8 cellular contexts compared by ENCODE assay signal in genomic region chr2:174335605-174336402, GRCh38. TPM values are rescaled to one million over a fixed set of nuclear protein-coding genes. Genes with fewer than 3 reads are reported as not detected.
A peak's percentile ranks its signal among the peaks of the same experiment; 100 is the strongest.
DNase-seq lines count a peak whose midpoint lies in the region; ATAC-seq and TF ChIP-seq lines count a peak whose summit lies in the region.

No MANE protein-coding gene starts in this region.

- H4K20me1 ChIP-seq in neural progenitor cell (ENCODE audit: low read depth) = peaks cover 73% of the 10 kb centered on the region

- no peaks in the 10 kb centered on the region for H3K9me3 ChIP-seq in neural progenitor cell (ENCODE audit: low read depth)

- H3K27me3 Mint-ChIP-seq in neural progenitor cell (ENCODE audit: insufficient read depth, low read depth) = peaks cover 53% of the 10 kb centered on the region

- H3K27ac ChIP-seq in neural progenitor cell (no peak overlapping the region), foreskin keratinocyte (no peak overlapping the region)

- H3K36me3 ChIP-seq in neural progenitor cell = no peaks in the 10 kb centered on the region

- H3K79me2 ChIP-seq in neural progenitor cell (ENCODE audit: low read depth) = no peaks in the 10 kb centered on the region

- TF ChIP-seq CTCF in neural progenitor cell (IDR thresholded peaks at IDR 0.05) (no peak), foreskin keratinocyte (conservative IDR thresholded peaks at IDR 0.05) (no peak)

- H3F3A ChIP-seq in neural progenitor cell (ENCODE audit: low read depth) = peaks cover 84% of the 10 kb centered on the region

- H2AFZ ChIP-seq in neural progenitor cell (replicated peaks) = peak overlapping the region; percentile 60

- peak overlapping the region; percentile 83 for H3K4me2 ChIP-seq in neural progenitor cell

- no peaks in the 10 kb centered on the region for H3K36me3 Mint-ChIP-seq in neural progenitor cell

- H3K4me3 Mint-ChIP-seq in neural progenitor cell = peak overlapping the region; percentile 89

- peaks cover 57% of the 10 kb centered on the region for H3K4me1 ChIP-seq in neural progenitor cell
- peaks cover 3% of the 10 kb centered on the region for H3K4me1 ChIP-seq in foreskin keratinocyte

- ATAC-seq in HG03460 (IDR thresholded peaks at IDR 0.05; ENCODE audit: unreplicated experiment) (no peak), foreskin keratinocyte (no peak)

- no peak overlapping the region for H3K27ac Mint-ChIP-seq in neural progenitor cell

- H3K27me3 ChIP-seq in neural progenitor cell = peaks cover 100% of the 10 kb centered on the region
- peaks cover 100% of the 10 kb centered on the region for H3K27me3 ChIP-seq in foreskin keratinocyte

- no peaks in the 10 kb centered on the region for H3K9me3 Mint-ChIP-seq in neural progenitor cell

- peak; percentile 55 for DNase-seq in activated T-cell treated with anti-CD3 and anti-CD28 coated beads, Interleukin-2, amount 50 U/mL, for 1 hour
- no peak for DNase-seq in activated T-cell treated with anti-CD3 and anti-CD28 coated beads for 4 hours
- peak; percentile 77 for DNase-seq in NCI-H510A treated with DMSO at 0.1 percent for 48 hours (lab: John Stamatoyannopoulos, UW)
- peak; percentile 81 for DNase-seq in ecto neural progenitor cell (ENCODE audit: low spot score)
- peak; percentile 82 for DNase-seq in neural progenitor cell (ENCODE audit: low spot score)
- no peak for DNase-seq in NCI-H2171 (lab: John Stamatoyannopoulos, UW)
- no peak for DNase-seq in foreskin keratinocyte

- no peak overlapping the region for H3K9ac ChIP-seq in neural progenitor cell

- peaks cover 57% of the 10 kb centered on the region for H3K4me1 Mint-ChIP-seq in neural progenitor cell

- H3K4me3 ChIP-seq in neural progenitor cell = peak overlapping the region; percentile 51

RNA-seq across cellular contexts. Expression of gene SP9, which starts 1.1 kb away (rescaled TPM):
- total RNA-seq in neural progenitor cell (ENCODE audit: low replicate concordance) (not detected in 2 replicates), foreskin keratinocyte (not detected in 2 replicates)
- not detected in 2 replicates for polyA plus RNA-seq in foreskin keratinocyte

RNA-seq across cellular contexts. Expression of gene SCRN3, which starts 59.7 kb away (rescaled TPM):
- total RNA-seq in neural progenitor cell (ENCODE audit: low replicate concordance) = 31.0 and 32.4 TPM in 2 replicates
- 15.4 and 16.0 TPM in 2 replicates for total RNA-seq in foreskin keratinocyte
- polyA plus RNA-seq in foreskin keratinocyte = 6.5 and 9.0 TPM in 2 replicates

Comparison
In these comparisons a context has a peak if more than half of its experiments do, and no peak if none do; other contexts are left out.
1. DNase-seq: peak in activated T-cell treated with anti-CD3 and anti-CD28 coated beads, Interleukin-2, amount 50 U/mL, for 1 hour (single experiment), NCI-H510A treated with DMSO at 0.1 percent for 48 hours (single experiment), ecto neural progenitor cell (single experiment) and neural progenitor cell (single experiment); none in activated T-cell treated with anti-CD3 and anti-CD28 coated beads for 4 hours (single experiment), NCI-H2171 (single experiment) and foreskin keratinocyte (0 of 2).